Comparison of ENCODE assay signal across 29 cellular contexts in the genomic region with DNA sequence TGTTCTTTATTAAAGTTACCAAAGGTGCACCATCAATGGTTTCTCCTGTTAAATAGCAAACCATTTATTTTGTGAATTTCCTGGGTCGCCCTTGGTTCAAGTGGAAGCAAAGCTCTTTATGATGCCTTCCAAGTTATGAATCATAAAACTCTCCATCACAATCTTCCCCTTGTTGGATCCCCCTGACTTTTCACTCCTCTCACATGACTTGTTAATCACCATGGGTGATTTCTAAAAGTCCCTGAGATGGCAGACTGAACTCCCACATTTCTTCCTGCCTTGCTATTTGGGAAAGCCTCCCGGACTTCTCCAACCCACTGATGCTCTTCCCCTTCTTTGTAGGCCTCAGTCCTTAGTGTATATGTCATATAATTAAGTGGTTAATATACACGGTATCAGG.
DNase-seq lines count a peak whose midpoint lies in the region; ATAC-seq and TF ChIP-seq lines count a peak whose summit lies in the region.
"Had no signal": no experiment of that assay in that cellular context is flagged by ENCODE, and none has a peak within 500 bp of the region (broad histone marks: within the 10 kb centered on the region; RNA-seq: fewer than 3 reads in every experiment).

No MANE protein-coding gene starts in this region.

- H3K4me1 ChIP-seq in lung (ENCODE audit: control insufficient read depth in 2 of 2, insufficient read depth in 2 of 2, low read length in 2 of 2) = peaks cover 3 to 12% of the 10 kb centered on the region in 2 donors
- peaks cover 54 to 70% of the 10 kb centered on the region in 2 donors for H3K4me1 ChIP-seq in thyroid gland
- H3K4me1 ChIP-seq in SK-N-SH (ENCODE audit: control insufficient read depth in 1 of 2, insufficient read depth in 2 of 2, low read depth in 1 of 2, low read length in 1 of 2) = peaks cover 20 to 45% of the 10 kb centered on the region in 2 experiments

- no peaks in the 10 kb centered on the region for H3K9me2 ChIP-seq in SK-N-SH

- TF ChIP-seq CTCF in lung (IDR thresholded peaks at IDR 0.05; ENCODE audit: control extremely low read depth, extremely low read depth) (no peak), thyroid gland (IDR thresholded peaks at IDR 0.05) (no peak), SK-N-SH (IDR thresholded peaks at IDR 0.05) (no peak)

- CTCF ChIA-PET in SK-N-SH (lab: Yijun Ruan, JAX) = interaction anchor here (1.5 kb wide), 1 partner anchor 11 kb away, joined by 3 read pairs; no protein-coding TSS in a partner anchor

- WGBS in lung, 2 donors = 77 to 88% methylated on average over 3 of the region's 3 CpGs
- WGBS in thyroid gland, 2 donors = 87 to 91% methylated on average over 3 of the region's 3 CpGs
- 95% methylated on average over 3 of the region's 3 CpGs for WGBS in SK-N-SH (ENCODE audit: low lambda C conversion rate)

- peak overlapping the region; percentile 14 for H3K27ac Mint-ChIP-seq in dendritic cell treated with granulocyte-macrophage colony-stimulating factor and Interleukin-4, amounts not matched to agents 40 ng/mL and 50 ng/mL, for 4 days
- H3K27ac Mint-ChIP-seq: activated CD4-positive, alpha-beta T cell treated with anti-CD3 and anti-CD28 coated beads, Interleukin-2, amount 10 ng/mL, durations not matched to agents 24 days and 14 days; effector memory CD8-positive, alpha-beta T cell; natural killer cell; stimulated activated effector memory CD8-positive, alpha-beta T cell treated with anti-CD3 and anti-CD28 coated beads, Interleukin-12 subunit alpha, Interleukin-12 subunit beta, amount 100 ng/mL, for 72 hours; WTC11 had no signal

- intact Hi-C loops in dendritic cell treated with granulocyte-macrophage colony-stimulating factor and Interleukin-4, amounts not matched to agents 40 ng/mL and 50 ng/mL, for 4 days (cut with micrococcal nuclease) = no loop called here
- intact Hi-C loops in thyroid gland (cut with DNase I) = no loop called here

- H3K4me1 Mint-ChIP-seq in dendritic cell treated with granulocyte-macrophage colony-stimulating factor and Interleukin-4, amounts not matched to agents 40 ng/mL and 50 ng/mL, for 4 days (ENCODE audit: low read depth) = peaks cover 40% of the 10 kb centered on the region

- no peak for TF ChIP-seq POLR2A in thyroid gland (IDR thresholded peaks at IDR 0.05)

- no peak for TF ChIP-seq RAD21 in SK-N-SH (IDR thresholded peaks at IDR 0.05; ENCODE audit: low read length)

- POLR2A ChIA-PET in SK-N-SH (lab: Yijun Ruan, JAX) = no interaction called here

- peak; percentile 58 for ATAC-seq in lung (ENCODE audit: insufficient read depth, low FRiP score)
- ATAC-seq in HG03378 (IDR thresholded peaks at IDR 0.05; ENCODE audit: unreplicated experiment) = no peak
- ATAC-seq: activated naive CD4-positive, alpha-beta T cell treated with anti-CD3 and anti-CD28 coated beads, Interleukin-2, amount 50 U/mL, for 72 hours; effector memory CD8-positive, alpha-beta T cell; mucosa of descending colon; natural killer cell; stimulated activated effector memory CD8-positive, alpha-beta T cell treated with anti-CD3 and anti-CD28 coated beads, Interleukin-12 subunit alpha, Interleukin-12 subunit beta, amount 100 ng/mL, for 72 hours; WTC11 had no signal

- no peaks in the 10 kb centered on the region for H3K79me2 ChIP-seq in SK-N-SH (ENCODE audit: insufficient read depth)

- H3F3A ChIP-seq in SK-N-SH (replicated peaks; ENCODE audit: insufficient read depth) = peaks cover 3% of the 10 kb centered on the region

- no peaks in the 10 kb centered on the region for H3K9me3 Mint-ChIP-seq in dendritic cell treated with granulocyte-macrophage colony-stimulating factor and Interleukin-4, amounts not matched to agents 40 ng/mL and 50 ng/mL, for 4 days
- H3K9me3 Mint-ChIP-seq: activated CD4-positive, alpha-beta T cell treated with anti-CD3 and anti-CD28 coated beads, Interleukin-2, amount 10 ng/mL, durations not matched to agents 24 days and 14 days; activated naive CD4-positive, alpha-beta T cell treated with anti-CD3 and anti-CD28 coated beads, Interleukin-2, amount 50 U/mL, for 72 hours; effector memory CD8-positive, alpha-beta T cell; natural killer cell; stimulated activated effector memory CD8-positive, alpha-beta T cell treated with anti-CD3 and anti-CD28 coated beads, Interleukin-12 subunit alpha, Interleukin-12 subunit beta, amount 100 ng/mL, for 72 hours; WTC11 had no signal

- peaks cover 0 to 2% of the 10 kb centered on the region in 2 donors for H3K36me3 ChIP-seq in lung (ENCODE audit: control insufficient read depth in 2 of 2, insufficient read depth in 2 of 2, low read length in 2 of 2)
- no peaks in the 10 kb centered on the region for H3K36me3 ChIP-seq in thyroid gland
- H3K36me3 ChIP-seq in SK-N-SH (replicated peaks in 1 of 2; ENCODE audit: control insufficient read depth in 1 of 2, insufficient read depth in 2 of 2, low read length in 1 of 2) = peaks cover 2 to 4% of the 10 kb centered on the region in 2 experiments
- H3K36me3 ChIP-seq: cardiac muscle cell, colonic mucosa, heart right ventricle had no signal

- H4K20me1 ChIP-seq in SK-N-SH (ENCODE audit: insufficient read depth) = no peaks in the 10 kb centered on the region

- H3K9ac ChIP-seq in SK-N-SH = no peak overlapping the region
- H3K9ac ChIP-seq: KMS-11 had no signal

- H3K27me3 Mint-ChIP-seq in dendritic cell treated with granulocyte-macrophage colony-stimulating factor and Interleukin-4, amounts not matched to agents 40 ng/mL and 50 ng/mL, for 4 days = no peaks in the 10 kb centered on the region
- H3K27me3 Mint-ChIP-seq: CD4-positive, CD25-positive, alpha-beta regulatory T cell; effector memory CD8-positive, alpha-beta T cell had no signal

- DNase-seq in DMS53 (lab: John Stamatoyannopoulos, UW) = peak; percentile 9
- no peak for DNase-seq in DMS53 treated with DMSO at 0.1 percent for 48 hours (lab: John Stamatoyannopoulos, UW; ENCODE audit: unreplicated experiment)
- DNase-seq in lung (ENCODE audit: low spot score) = no peak
- no peak for DNase-seq in thyroid gland
- no peak for DNase-seq in UCSD-AML1 (lab: John Stamatoyannopoulos, UW; ENCODE audit: unreplicated experiment)
- DNase-seq in SK-N-SH = no peak
- DNase-seq: activated CD4-positive, alpha-beta T cell treated with anti-CD3 and anti-CD28 coated beads, Interleukin-2, amount 10 ng/mL, durations not matched to agents 24 days and 14 days; activated effector memory CD4-positive, alpha-beta T cell treated with Interleukin-2 at 50 U/mL for 16 hours; amygdala; CD4-positive, CD25-positive, alpha-beta regulatory T cell; colonic mucosa; DMS 273 treated with DMSO at 0.1 percent for 48 hours; effector memory CD8-positive, alpha-beta T cell; heart right ventricle; MM.1S; mucosa of descending colon; natural killer cell; NCI-H1105 treated with DMSO at 0.1 percent for 48 hours; NCI-H2029; NCI-H69; occipital lobe had no signal

- peaks cover 1% of the 10 kb centered on the region for H3K36me3 Mint-ChIP-seq in dendritic cell treated with granulocyte-macrophage colony-stimulating factor and Interleukin-4, amounts not matched to agents 40 ng/mL and 50 ng/mL, for 4 days (ENCODE audit: low read depth)
- H3K36me3 Mint-ChIP-seq: natural killer cell, WTC11 had no signal

- H3K27me3 ChIP-seq in lung (ENCODE audit: control insufficient read depth, insufficient read depth) (no peaks in the 10 kb centered on the region), thyroid gland (no peaks in the 10 kb centered on the region), SK-N-SH (ENCODE audit: insufficient read depth) (no peaks in the 10 kb centered on the region)
- H3K27me3 ChIP-seq: cardiac muscle cell, colonic mucosa, heart right ventricle had no signal

- H3K9me3 ChIP-seq in lung (ENCODE audit: control insufficient read depth in 2 of 2, insufficient read depth in 1 of 2, low read length in 1 of 2) (no peaks in the 10 kb centered on the region), thyroid gland (no peaks in the 10 kb centered on the region), SK-N-SH (no peaks in the 10 kb centered on the region)
- H3K9me3 ChIP-seq: colonic mucosa, heart right ventricle, mucosa of descending colon had no signal

- H3K27ac ChIP-seq in lung (ENCODE audit: low read depth in 1 of 2, low read length in 1 of 2) (no peak overlapping the region), thyroid gland (peak overlapping the region in 2 of 3 donors; percentile 46 to 62), SK-N-SH (ENCODE audit: low read depth in 2 of 2, low read length in 1 of 2) (peak overlapping the region in 1 of 2 experiments; percentile 83; a peak in 1 of 4 replicates)
- H3K27ac ChIP-seq: 22Rv1, cardiac muscle cell, colonic mucosa, heart right ventricle had no signal

- H3K4me3 ChIP-seq in lung (no peak overlapping the region), thyroid gland (replicated peaks in 1 of 3) (no peak overlapping the region), SK-N-SH (ENCODE audit: low read depth in 2 of 2, low read length in 1 of 2) (no peak overlapping the region)
- H3K4me3 ChIP-seq: cardiac muscle cell, colonic mucosa, heart right ventricle, mucosa of descending colon had no signal

- H2AFZ ChIP-seq in SK-N-SH (ENCODE audit: low read depth) = no peak overlapping the region

- no peak overlapping the region for H3K4me2 ChIP-seq in SK-N-SH

- no peak overlapping the region for H3K4me3 Mint-ChIP-seq in dendritic cell treated with granulocyte-macrophage colony-stimulating factor and Interleukin-4, amounts not matched to agents 40 ng/mL and 50 ng/mL, for 4 days
- H3K4me3 Mint-ChIP-seq: activated CD4-positive, alpha-beta T cell treated with anti-CD3 and anti-CD28 coated beads, Interleukin-2, amount 10 ng/mL, durations not matched to agents 24 days and 14 days; CD4-positive, CD25-positive, alpha-beta regulatory T cell; effector memory CD8-positive, alpha-beta T cell; natural killer cell; stimulated activated effector memory CD8-positive, alpha-beta T cell treated with anti-CD3 and anti-CD28 coated beads, Interleukin-12 subunit alpha, Interleukin-12 subunit beta, amount 100 ng/mL, for 72 hours; WTC11 had no signal

- TF ChIP-seq EP300 in SK-N-SH (IDR thresholded peaks at IDR 0.05; ENCODE audit: borderline replicate concordance in 1 of 2, low read depth in 1 of 2, low read length in 1 of 2) = no peak

TF ChIP-seq in SK-N-SH, 30 proteins besides CTCF, POLR2A, EP300 and RAD21 (continues in another document):
- TF ChIP-seq, protein P1, sequence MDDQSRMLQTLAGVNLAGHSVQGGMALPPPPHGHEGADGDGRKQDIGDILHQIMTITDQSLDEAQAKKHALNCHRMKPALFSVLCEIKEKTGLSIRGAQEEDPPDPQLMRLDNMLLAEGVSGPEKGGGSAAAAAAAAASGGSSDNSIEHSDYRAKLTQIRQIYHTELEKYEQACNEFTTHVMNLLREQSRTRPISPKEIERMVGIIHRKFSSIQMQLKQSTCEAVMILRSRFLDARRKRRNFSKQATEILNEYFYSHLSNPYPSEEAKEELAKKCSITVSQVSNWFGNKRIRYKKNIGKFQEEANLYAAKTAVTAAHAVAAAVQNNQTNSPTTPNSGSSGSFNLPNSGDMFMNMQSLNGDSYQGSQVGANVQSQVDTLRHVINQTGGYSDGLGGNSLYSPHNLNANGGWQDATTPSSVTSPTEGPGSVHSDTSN (IDR thresholded peaks at IDR 0.05) = no peak

Comparison
In these comparisons a context has a peak if more than half of its experiments do, and no peak if none do; other contexts are left out.
1. H3K27ac ChIP-seq: peak in thyroid gland (2 of 3); none in lung (0 of 2).